ENCODE assay signal across 9 cellular contexts in the genomic region with DNA sequence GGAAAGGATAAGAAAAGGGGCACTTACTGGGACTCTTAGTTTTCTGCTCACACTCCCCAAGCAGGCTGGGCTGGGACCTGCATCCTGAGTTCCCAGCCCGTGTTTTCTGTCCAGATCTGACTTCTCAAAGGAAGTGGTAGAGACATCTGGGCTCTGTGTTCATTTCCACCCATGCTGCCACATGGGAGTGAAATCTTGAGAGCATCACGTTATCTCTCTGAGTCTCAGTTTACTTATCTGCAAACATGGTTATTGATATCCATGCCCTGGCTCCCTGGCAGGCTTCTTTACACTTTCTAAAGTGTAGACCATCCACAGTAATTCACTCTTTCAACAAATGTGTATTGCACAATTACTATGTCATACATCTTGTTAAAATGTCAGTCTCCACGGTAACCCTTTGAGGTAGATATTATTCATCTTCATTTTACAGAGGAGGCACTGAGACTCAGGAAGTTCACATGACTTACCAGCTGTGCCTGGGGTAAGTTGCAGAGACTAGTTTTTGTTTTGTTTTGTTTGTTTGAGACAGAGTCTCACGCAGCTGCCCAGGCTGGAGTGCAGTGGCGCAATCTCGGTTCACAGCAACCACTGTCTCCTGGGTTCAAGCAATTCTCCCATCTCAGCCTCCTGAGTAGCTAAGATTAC. TPM values are rescaled to one million over a fixed set of nuclear protein-coding genes. Genes with fewer than 3 reads are reported as not detected.
DNase-seq lines count a peak whose midpoint lies in the region; ATAC-seq and TF ChIP-seq lines count a peak whose summit lies in the region.
"Had no signal": no experiment of that assay in that cellular context is flagged by ENCODE, and none has a peak within 500 bp of the region (broad histone marks: within the 10 kb centered on the region; RNA-seq: fewer than 3 reads in every experiment).

No MANE protein-coding gene starts in this region.

- H3K4me1 Mint-ChIP-seq in CD8-positive, alpha-beta memory T cell: peaks cover 17 to 48% (median 30%) of the 10 kb centered on the region in 3 donors
- peaks cover 15% of the 10 kb centered on the region for H3K4me1 Mint-ChIP-seq in WTC11

- H3K27ac ChIP-seq in CD8-positive, alpha-beta memory T cell (ENCODE audit: low read depth, low read length): peak overlapping the region; percentile 55
- H3K27ac ChIP-seq in smooth muscle cell (ENCODE audit: low read depth) (peak overlapping the region; percentile 42), SJCRH30 (no peak overlapping the region), coronary artery (no peak overlapping the region)

- WGBS in smooth muscle cell (ENCODE audit: low lambda C conversion rate): 30% methylated on average over 6 of the region's 6 CpGs

- CTCF ChIA-PET in CD8-positive, alpha-beta memory T cell (lab: Charles Lee): interaction anchor here (1.1 to 1.5 kb wide), 5 partner anchors 10 to 138 kb away, joined by 3 to 11 read pairs (median 3); partner anchors contain the start of genes DCTPP1, PRR14 and ZNF764
- CTCF ChIA-PET in WTC11 (lab: Charles Lee): interaction anchor here (1.1 kb wide), 1 partner anchor 33 kb away, joined by 3 read pairs; no protein-coding TSS in a partner anchor

- no peak overlapping the region for H2AFZ ChIP-seq in smooth muscle cell (ENCODE audit: low read depth)

- no peaks in the 10 kb centered on the region for H3K27me3 ChIP-seq in CD8-positive, alpha-beta memory T cell (ENCODE audit: insufficient read depth, low read length, poor library complexity, severe bottlenecking)
- H3K27me3 ChIP-seq in smooth muscle cell (ENCODE audit: low read depth): no peaks in the 10 kb centered on the region
- no peaks in the 10 kb centered on the region for H3K27me3 ChIP-seq in SJCRH30

- POLR2A ChIA-PET in CD8-positive, alpha-beta memory T cell (lab: Charles Lee): interaction anchor here (0.5 to 1.5 kb wide), 11 partner anchors 9 to 1546 kb away, joined by 3 to 11 read pairs (median 5); partner anchors contain the start of genes DCTPP1, ZNF747 and ZNF764
- POLR2A ChIA-PET in WTC11 (lab: Charles Lee): interaction anchor here (0.7 kb wide), 1 partner anchor 70 kb away, joined by 4 read pairs; no protein-coding TSS in a partner anchor

- ATAC-seq in HG02571 (IDR thresholded peaks at IDR 0.05; ENCODE audit: unreplicated experiment) (peak; percentile 30), WTC11 (no peak)

- no peaks in the 10 kb centered on the region for H3K79me2 ChIP-seq in smooth muscle cell (ENCODE audit: low read depth)

- no peaks in the 10 kb centered on the region for H4K20me1 ChIP-seq in smooth muscle cell (ENCODE audit: low read depth)

- no peak overlapping the region for H3K4me2 ChIP-seq in smooth muscle cell

- no peaks in the 10 kb centered on the region for H3K36me3 ChIP-seq in CD8-positive, alpha-beta memory T cell (ENCODE audit: insufficient read depth, low read length)
- H3K36me3 ChIP-seq in smooth muscle cell (ENCODE audit: low read depth) (no peaks in the 10 kb centered on the region), SJCRH30 (no peaks in the 10 kb centered on the region)

- DNase-seq in CD8-positive, alpha-beta memory T cell: peak; percentile 26 to 72 (median 61)
- DNase-seq in RPMI8226 (peak; percentile 46), choroid plexus epithelial cell (ENCODE audit: low read depth) (peak; percentile 91), smooth muscle cell (lab: John Stamatoyannopoulos, UW; ENCODE audit: unreplicated experiment) (no peak), SJCRH30 (no peak), coronary artery (ENCODE audit: low spot score) (no peak), WTC11 (ENCODE audit: low spot score) (no peak)

- H3K9ac ChIP-seq in smooth muscle cell (ENCODE audit: low read depth): peak overlapping the region; percentile 33

- H3K36me3 Mint-ChIP-seq in CD8-positive, alpha-beta memory T cell: peaks cover 0 to 15% (median 2%) of the 10 kb centered on the region in 3 donors
- no peaks in the 10 kb centered on the region for H3K36me3 Mint-ChIP-seq in WTC11

- no peaks in the 10 kb centered on the region for H3K9me3 ChIP-seq in CD8-positive, alpha-beta memory T cell (ENCODE audit: low read length)
- no peaks in the 10 kb centered on the region for H3K9me3 ChIP-seq in smooth muscle cell (replicated peaks; ENCODE audit: low read depth)
- no peaks in the 10 kb centered on the region for H3K9me3 ChIP-seq in SJCRH30 (replicated peaks)

- no peaks in the 10 kb centered on the region for H3K9me3 Mint-ChIP-seq in CD8-positive, alpha-beta memory T cell
- H3K9me3 Mint-ChIP-seq in WTC11: no peaks in the 10 kb centered on the region

- no peaks in the 10 kb centered on the region for H3K27me3 Mint-ChIP-seq in CD8-positive, alpha-beta memory T cell
- peaks cover 4% of the 10 kb centered on the region; the same call in 1 of the 2 replicates for H3K27me3 Mint-ChIP-seq in WTC11 (ENCODE audit: low read depth)

- H3K27ac Mint-ChIP-seq in CD8-positive, alpha-beta memory T cell: peak overlapping the region; percentile 94 to 99 (median 97)
- H3K27ac Mint-ChIP-seq in WTC11: no peak overlapping the region

- H3K4me3 ChIP-seq in CD8-positive, alpha-beta memory T cell (ENCODE audit: low read length): no peak overlapping the region
- H3K4me3 ChIP-seq in choroid plexus epithelial cell (ENCODE audit: low read depth, low read length) (no peak overlapping the region), smooth muscle cell (no peak overlapping the region), SJCRH30 (no peak overlapping the region), coronary artery (no peak overlapping the region)
- H3K4me3 ChIP-seq: lung had no signal

- H3K4me3 Mint-ChIP-seq in CD8-positive, alpha-beta memory T cell: peak overlapping the region; percentile 71 to 90 (median 82)
- H3K4me3 Mint-ChIP-seq in WTC11: no peak overlapping the region

- peaks cover 6% of the 10 kb centered on the region for H3F3A ChIP-seq in smooth muscle cell (ENCODE audit: low read depth)

- TF ChIP-seq CTCF in choroid plexus epithelial cell (conservative IDR thresholded peaks at IDR 0.05; ENCODE audit: low read depth, low read length): no peak
- no peak for TF ChIP-seq CTCF in smooth muscle cell (IDR thresholded peaks at IDR 0.05; ENCODE audit: borderline replicate concordance, insufficient read depth, poor library complexity, severe bottlenecking)
- TF ChIP-seq CTCF in coronary artery (IDR thresholded peaks at IDR 0.05): no peak
- no peak for TF ChIP-seq CTCF in WTC11 (IDR thresholded peaks at IDR 0.05)

- peaks cover 44% of the 10 kb centered on the region for H3K4me1 ChIP-seq in CD8-positive, alpha-beta memory T cell (ENCODE audit: insufficient read depth, low read length)
- H3K4me1 ChIP-seq in smooth muscle cell (ENCODE audit: low read depth): peaks cover 13% of the 10 kb centered on the region
- H3K4me1 ChIP-seq in SJCRH30: peaks cover 3% of the 10 kb centered on the region; the same call in 1 of the 2 replicates

TF ChIP-seq in WTC11, 78 proteins besides CTCF, POLR2A, EP300 and RAD21:
- no peak for TF ChIP-seq ZNF121 (CRISPR knock-in tag; IDR thresholded peaks at IDR 0.05)
- no peak for TF ChIP-seq SP1 (CRISPR knock-in tag; conservative IDR thresholded peaks at IDR 0.05)

RNA-seq across cellular contexts. Expression of gene ZNF688, which starts 3.4 kb away (rescaled TPM):
- 10 to 100 TPM in 1 of 2 experiments, 1 to 10 TPM in 1; 9.6 to 10.8 TPM for total RNA-seq in CD8-positive, alpha-beta memory T cell
- 28.5 TPM for polyA plus RNA-seq in CD8-positive, alpha-beta memory T cell
- 6.2 and 6.9 TPM in 2 replicates for total RNA-seq in smooth muscle cell
- polyA plus RNA-seq in smooth muscle cell: 16.4 and 16.8 TPM in 2 replicates
- 4.2 and 4.3 TPM in 2 replicates for total RNA-seq in SJCRH30 (2014; rRNA removed; shearing (Covaris generic))
- 4.2 to 6.0 TPM (median 4.9 TPM) in 3 replicates for total RNA-seq in WTC11 (2021)

RNA-seq across cellular contexts. Expression of gene ZNF764, which starts 9.9 kb away (rescaled TPM):
- 10 to 100 TPM; 15.1 to 15.7 TPM for total RNA-seq in CD8-positive, alpha-beta memory T cell
- polyA plus RNA-seq in CD8-positive, alpha-beta memory T cell: 8.9 TPM
- 1.6 and 5.0 TPM in 2 replicates for total RNA-seq in smooth muscle cell
- 4.0 and 6.5 TPM in 2 replicates for polyA plus RNA-seq in smooth muscle cell
- total RNA-seq in SJCRH30 (2014; rRNA removed; shearing (Covaris generic)): 10.7 and 11.3 TPM in 2 replicates
- 9.0 to 10.4 TPM (median 9.1 TPM) in 3 replicates for total RNA-seq in WTC11 (2021)

RNA-seq across cellular contexts. Expression of gene ZNF785, which starts 17.4 kb away (rescaled TPM):
- 10 to 100 TPM; 10.9 to 13.0 TPM for total RNA-seq in CD8-positive, alpha-beta memory T cell
- polyA plus RNA-seq in CD8-positive, alpha-beta memory T cell: 4.8 TPM
- total RNA-seq in smooth muscle cell (8.1 and 12.9 TPM in 2 replicates), WTC11 (2021) (15.4 to 16.5 TPM (median 16.0 TPM) in 3 replicates)
- polyA plus RNA-seq in smooth muscle cell: 3.8 and 6.8 TPM in 2 replicates
- 13.1 and 18.2 TPM in 2 replicates for total RNA-seq in SJCRH30 (2014; rRNA removed; shearing (Covaris generic))

RNA-seq across cellular contexts. Expression of gene ZNF747, which starts 33.5 kb away (rescaled TPM):
- 10 to 100 TPM; 13.5 to 17.0 TPM for total RNA-seq in CD8-positive, alpha-beta memory T cell
- polyA plus RNA-seq in CD8-positive, alpha-beta memory T cell: 8.4 TPM
- total RNA-seq in smooth muscle cell (5.6 and 6.3 TPM in 2 replicates), WTC11 (2021) (11.3 to 11.7 TPM (median 11.5 TPM) in 3 replicates)
- 5.7 and 6.9 TPM in 2 replicates for polyA plus RNA-seq in smooth muscle cell
- 11.2 and 12.0 TPM in 2 replicates for total RNA-seq in SJCRH30 (2014; rRNA removed; shearing (Covaris generic))

RNA-seq across cellular contexts. Expression of gene ZNF768, which starts 41.7 kb away (rescaled TPM):
- total RNA-seq in CD8-positive, alpha-beta memory T cell: 10 to 100 TPM; 13.5 to 15.1 TPM
- 2.5 TPM for polyA plus RNA-seq in CD8-positive, alpha-beta memory T cell
- 17.8 and 18.6 TPM in 2 replicates for total RNA-seq in smooth muscle cell
- 15.4 and 17.5 TPM in 2 replicates for polyA plus RNA-seq in smooth muscle cell
- total RNA-seq in SJCRH30 (2014; rRNA removed; shearing (Covaris generic)): 59.7 and 62.5 TPM in 2 replicates
- total RNA-seq in WTC11 (2021): 35.9 to 43.0 TPM (median 42.4 TPM) in 3 replicates

Comparison
In these comparisons a context has a peak if more than half of its experiments do, and no peak if none do; other contexts are left out.
1. DNase-seq: peak in CD8-positive, alpha-beta memory T cell (5 of 5), RPMI8226 (single experiment) and choroid plexus epithelial cell (single experiment); none in smooth muscle cell (single experiment), SJCRH30 (0 of 2), coronary artery (single experiment) and WTC11 (single experiment).
2. H3K27ac ChIP-seq: peak in CD8-positive, alpha-beta memory T cell (single experiment) and smooth muscle cell (single experiment); none in SJCRH30 (single experiment) and coronary artery (0 of 2).